8 cellular contexts compared by ENCODE assay signal in the genomic region with DNA sequence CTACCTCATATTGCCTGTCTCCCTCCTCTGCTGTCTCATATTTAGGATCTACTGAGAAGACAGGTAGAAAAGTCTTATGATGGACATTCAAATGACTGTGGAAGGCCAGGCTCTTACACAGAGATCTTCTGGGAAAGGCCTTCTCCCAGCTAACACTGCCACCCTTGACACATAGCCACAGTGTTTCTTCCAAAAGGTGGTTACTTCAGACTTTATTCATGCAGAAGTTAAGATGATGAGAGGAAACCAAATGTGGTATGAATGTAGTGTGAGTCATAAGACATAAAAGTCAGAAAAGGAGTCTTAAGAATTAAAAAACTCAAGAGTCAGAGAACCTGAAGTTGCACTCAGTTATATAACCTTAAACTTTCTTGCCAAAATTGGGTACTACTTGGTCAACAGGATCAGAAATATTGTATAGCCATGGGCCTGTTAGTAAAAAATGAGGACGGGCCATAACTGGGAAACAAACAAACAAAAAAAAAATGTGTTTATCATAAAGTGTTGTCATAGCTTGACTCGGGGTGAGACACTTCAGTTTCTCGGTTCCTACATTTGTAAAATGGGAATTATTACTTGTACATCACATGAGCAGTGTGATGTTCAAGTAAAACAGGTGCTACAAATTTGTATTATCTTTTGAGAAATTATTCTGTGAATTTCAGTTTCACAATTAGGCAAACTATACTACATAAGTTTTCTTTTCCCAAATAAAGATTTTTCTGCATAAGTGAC. TPM values are rescaled to one million over a fixed set of nuclear protein-coding genes. Genes with fewer than 3 reads are reported as not detected.
DNase-seq lines count a peak whose midpoint lies in the region; ATAC-seq and TF ChIP-seq lines count a peak whose summit lies in the region.

No MANE protein-coding gene starts in this region.

- H3K27me3 ChIP-seq in SK-N-SH (ENCODE audit: insufficient read depth), result no peaks in the 10 kb centered on the region
- no peaks in the 10 kb centered on the region for H3K27me3 ChIP-seq in psoas muscle (ENCODE audit: insufficient read depth in 3 of 3, low read length in 2 of 3)

- DNase-seq in SIG-M5 treated with dmso at 0.1 percent for 504 hours (lab: John Stamatoyannopoulos, UW; ENCODE audit: unreplicated experiment) (peak; percentile 77), SIG-M5 (lab: John Stamatoyannopoulos, UW) (no peak), SK-N-SH (no peak), coronary artery (ENCODE audit: low spot score) (no peak), psoas muscle (no peak), endothelial cell (ENCODE audit: low spot score) (no peak), NCI-H510A (lab: John Stamatoyannopoulos, UW) (no peak)

- H3K4me1 ChIP-seq in SK-N-SH (ENCODE audit: control insufficient read depth in 1 of 2, insufficient read depth in 2 of 2, low read depth in 1 of 2, low read length in 1 of 2) (peaks cover 7 to 14% of the 10 kb centered on the region in 2 experiments), psoas muscle (peaks cover 26% of the 10 kb centered on the region)

- H3K27ac ChIP-seq in SK-N-SH (ENCODE audit: low read depth in 2 of 2, low read length in 1 of 2) (peak overlapping the region; percentile 60 to 62), coronary artery (peak overlapping the region; percentile 87 to 96), psoas muscle (peak overlapping the region; percentile 88)

- POLR2A ChIA-PET in SK-N-SH (lab: Yijun Ruan, JAX), result no interaction called here

- H3K9ac ChIP-seq in SK-N-SH, result no peak overlapping the region

- H3K9me3 ChIP-seq in SK-N-SH, result no peaks in the 10 kb centered on the region
- no peaks in the 10 kb centered on the region for H3K9me3 ChIP-seq in psoas muscle

- no peaks in the 10 kb centered on the region for H3K9me3 Mint-ChIP-seq in endothelial cell (ENCODE audit: unreplicated experiment)

- no peak for TF ChIP-seq EP300 in SK-N-SH (IDR thresholded peaks at IDR 0.05; ENCODE audit: borderline replicate concordance in 1 of 2, low read depth in 1 of 2, low read length in 1 of 2)

- peaks cover 4% of the 10 kb centered on the region for H3K36me3 Mint-ChIP-seq in endothelial cell (ENCODE audit: low read depth, unreplicated experiment)

- H3K27me3 Mint-ChIP-seq in endothelial cell (ENCODE audit: unreplicated experiment), result no peaks in the 10 kb centered on the region

- H3K79me2 ChIP-seq in SK-N-SH (ENCODE audit: insufficient read depth), result peaks cover 21% of the 10 kb centered on the region

- H3K4me3 ChIP-seq in SK-N-SH (ENCODE audit: low read depth in 2 of 2, low read length in 1 of 2) (no peak overlapping the region), coronary artery (no peak overlapping the region), psoas muscle (no peak overlapping the region)

- H3K4me2 ChIP-seq in SK-N-SH, result 0 out of 2 replicates have a peak overlapping the region, but pooled peaks have one; percentile 89

- WGBS in SK-N-SH (ENCODE audit: low lambda C conversion rate), result 71% methylated on average over 3 of the region's 3 CpGs
- WGBS in psoas muscle, 3 donors, result 66 to 81% (median 77%) methylated on average over 3 of the region's 3 CpGs

- intact Hi-C loops in psoas muscle (cut with DNase I), result no loop called here

- H3K4me1 Mint-ChIP-seq in endothelial cell (ENCODE audit: unreplicated experiment), result peaks cover 5% of the 10 kb centered on the region

- peak; percentile 52 for ATAC-seq in HG02973 (IDR thresholded peaks at IDR 0.05; ENCODE audit: unreplicated experiment)
- no peak for ATAC-seq in psoas muscle

- no peak overlapping the region for H3K4me3 Mint-ChIP-seq in endothelial cell (ENCODE audit: unreplicated experiment)

- no peaks in the 10 kb centered on the region for H4K20me1 ChIP-seq in SK-N-SH (ENCODE audit: insufficient read depth)

- CTCF ChIA-PET in SK-N-SH (lab: Yijun Ruan, JAX), result interaction anchor here (0.6 to 1.1 kb wide), 2 partner anchors 13 to 139 kb away, joined by 3 read pairs; no protein-coding TSS in a partner anchor

- TF ChIP-seq CTCF in SK-N-SH (IDR thresholded peaks at IDR 0.05) (no peak), coronary artery (IDR thresholded peaks at IDR 0.05) (no peak), psoas muscle (IDR thresholded peaks at IDR 0.05) (no peak), endothelial cell (IDR thresholded peaks at IDR 0.05; ENCODE audit: unreplicated experiment) (no peak)

- H2AFZ ChIP-seq in SK-N-SH (ENCODE audit: low read depth), result peak overlapping the region; percentile 87; the same call in 1 of the 2 replicates

- H3K36me3 ChIP-seq in SK-N-SH (replicated peaks in 1 of 2; ENCODE audit: control insufficient read depth in 1 of 2, insufficient read depth in 2 of 2, low read length in 1 of 2) (no peaks in the 10 kb centered on the region), psoas muscle (ENCODE audit: insufficient read depth in 1 of 2, low read depth in 1 of 2) (no peaks in the 10 kb centered on the region)

- TF ChIP-seq RAD21 in SK-N-SH (IDR thresholded peaks at IDR 0.05; ENCODE audit: low read length), result no peak

- peaks cover 20% of the 10 kb centered on the region for H3F3A ChIP-seq in SK-N-SH (replicated peaks; ENCODE audit: insufficient read depth)

- H3K27ac Mint-ChIP-seq in endothelial cell (ENCODE audit: unreplicated experiment), result no peak overlapping the region

- H3K9me2 ChIP-seq in SK-N-SH, result no peaks in the 10 kb centered on the region

TF ChIP-seq in SK-N-SH, 30 proteins besides CTCF, POLR2A, EP300 and RAD21:
- TF ChIP-seq GATA2 (CRISPR knock-in tag; IDR thresholded peaks at IDR 0.05) (no peak), NFIC (IDR thresholded peaks at IDR 0.05; ENCODE audit: borderline replicate concordance) (0 out of 2 replicates have a peak, but pooled peaks have one; percentile 18), TCF12 (IDR thresholded peaks at IDR 0.05) (peak; percentile 37; the same call in 1 of the 2 replicates), FOSL2 (IDR thresholded peaks at IDR 0.05; ENCODE audit: borderline replicate concordance, low read depth) (peak; percentile 66; the same call in 1 of the 2 replicates), POLR2AphosphoS5 (IDR thresholded peaks at IDR 0.05; ENCODE audit: low read depth, low read length) (peak; percentile 27; the same call in 1 of the 2 replicates), FOXJ3 (CRISPR knock-in tag; IDR thresholded peaks at IDR 0.05) (no peak), JUND (IDR thresholded peaks at IDR 0.05) (peak; percentile 63)
- TF ChIP-seq, protein P1, sequence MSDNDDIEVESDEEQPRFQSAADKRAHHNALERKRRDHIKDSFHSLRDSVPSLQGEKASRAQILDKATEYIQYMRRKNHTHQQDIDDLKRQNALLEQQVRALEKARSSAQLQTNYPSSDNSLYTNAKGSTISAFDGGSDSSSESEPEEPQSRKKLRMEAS (IDR thresholded peaks at IDR 0.05; ENCODE audit: low read depth), result 0 out of 2 replicates have a peak, but pooled peaks have one; percentile 17
- TF ChIP-seq, protein P2, sequence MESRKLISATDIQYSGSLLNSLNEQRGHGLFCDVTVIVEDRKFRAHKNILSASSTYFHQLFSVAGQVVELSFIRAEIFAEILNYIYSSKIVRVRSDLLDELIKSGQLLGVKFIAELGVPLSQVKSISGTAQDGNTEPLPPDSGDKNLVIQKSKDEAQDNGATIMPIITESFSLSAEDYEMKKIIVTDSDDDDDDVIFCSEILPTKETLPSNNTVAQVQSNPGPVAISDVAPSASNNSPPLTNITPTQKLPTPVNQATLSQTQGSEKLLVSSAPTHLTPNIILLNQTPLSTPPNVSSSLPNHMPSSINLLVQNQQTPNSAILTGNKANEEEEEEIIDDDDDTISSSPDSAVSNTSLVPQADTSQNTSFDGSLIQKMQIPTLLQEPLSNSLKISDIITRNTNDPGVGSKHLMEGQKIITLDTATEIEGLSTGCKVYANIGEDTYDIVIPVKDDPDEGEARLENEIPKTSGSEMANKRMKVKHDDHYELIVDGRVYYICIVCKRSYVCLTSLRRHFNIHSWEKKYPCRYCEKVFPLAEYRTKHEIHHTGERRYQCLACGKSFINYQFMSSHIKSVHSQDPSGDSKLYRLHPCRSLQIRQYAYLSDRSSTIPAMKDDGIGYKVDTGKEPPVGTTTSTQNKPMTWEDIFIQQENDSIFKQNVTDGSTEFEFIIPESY (IDR thresholded peaks at IDR 0.05; ENCODE audit: borderline replicate concordance, low read depth), result no peak
- TF ChIP-seq, protein P3, sequence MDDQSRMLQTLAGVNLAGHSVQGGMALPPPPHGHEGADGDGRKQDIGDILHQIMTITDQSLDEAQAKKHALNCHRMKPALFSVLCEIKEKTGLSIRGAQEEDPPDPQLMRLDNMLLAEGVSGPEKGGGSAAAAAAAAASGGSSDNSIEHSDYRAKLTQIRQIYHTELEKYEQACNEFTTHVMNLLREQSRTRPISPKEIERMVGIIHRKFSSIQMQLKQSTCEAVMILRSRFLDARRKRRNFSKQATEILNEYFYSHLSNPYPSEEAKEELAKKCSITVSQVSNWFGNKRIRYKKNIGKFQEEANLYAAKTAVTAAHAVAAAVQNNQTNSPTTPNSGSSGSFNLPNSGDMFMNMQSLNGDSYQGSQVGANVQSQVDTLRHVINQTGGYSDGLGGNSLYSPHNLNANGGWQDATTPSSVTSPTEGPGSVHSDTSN (IDR thresholded peaks at IDR 0.05), result peak; percentile 43

RNA-seq across cellular contexts. Expression of a gene that starts 1.2 kb away (rescaled TPM):
- 1.4 and 1.6 TPM in 2 replicates for polyA plus RNA-seq in SK-N-SH (2012; rRNA removed)
- 1.7 and 1.9 TPM in 2 replicates for polyA plus RNA-seq in SK-N-SH (2012; cell fraction: cytosol; rRNA removed)
- polyA plus RNA-seq in SK-N-SH (2012; cell fraction: nucleus; rRNA removed), result 1.7 and 3.3 TPM in 2 replicates
- 10 to 100 TPM in 2 of 4 donors, 1 to 10 TPM in 2; 6.2 to 11.5 (median 9.5) TPM for total RNA-seq in psoas muscle
- 1 to 10 TPM; 1.4 to 4.6 (median 1.6) TPM for polyA plus RNA-seq in psoas muscle
- 7.5 TPM for total RNA-seq in endothelial cell (ENCODE audit: unreplicated experiment)
